ENCODE assay signal across 8 cellular contexts in genomic region chr10:104334965-104335650, GRCh38. TPM values are rescaled to one million over a fixed set of nuclear protein-coding genes. Genes with fewer than 3 reads are reported as not detected.
DNase-seq lines count a peak whose midpoint lies in the region; ATAC-seq and TF ChIP-seq lines count a peak whose summit lies in the region.

No MANE protein-coding gene starts in this region.

- no peaks in the 10 kb centered on the region for H3K9me3 Mint-ChIP-seq in activated naive CD4-positive, alpha-beta T cell treated with anti-CD3 and anti-CD28 coated beads, Interleukin-2, amount 50 U/mL, for 72 hours

- H3K36me3 ChIP-seq in right lobe of liver (no peaks in the 10 kb centered on the region), uterus (no peaks in the 10 kb centered on the region)

- H3K4me1 ChIP-seq in right lobe of liver: peaks cover 0 to 38% (median 2%) of the 10 kb centered on the region in 4 donors
- H3K4me1 ChIP-seq in uterus: peaks cover 21 to 33% of the 10 kb centered on the region in 2 donors

- intact Hi-C loops in cardiac septum (cut with DNase I): loop anchor here (10.0 kb wide), 1 partner anchor 420 kb away; the partner anchor contains the start of gene STN1
- intact Hi-C loops in Right ventricle myocardium superior (cut with DNase I): loop anchor here (5.0 kb wide), 1 partner anchor 33 kb away; no protein-coding TSS in a partner anchor
- intact Hi-C loops in right lobe of liver (cut with DNase I): no loop called here
- intact Hi-C loops in uterus (cut with DNase I; ENCODE audit: low total_unique reads): no loop called here

- no peak overlapping the region for H3K4me3 ChIP-seq in right lobe of liver
- no peak overlapping the region for H3K4me3 ChIP-seq in uterus

- WGBS in right lobe of liver (ENCODE audit: insufficient coverage, low coverage, low lambda C conversion rate, missing lambda C conversion rate): 91% methylated on average over 4 of the region's 13 CpGs

- no peaks in the 10 kb centered on the region for H3K9me3 ChIP-seq in right lobe of liver
- no peaks in the 10 kb centered on the region for H3K9me3 ChIP-seq in uterus

- H3K27ac ChIP-seq in right lobe of liver (peak overlapping the region in 2 of 3 donors; percentile 96 to 97), uterus (peak overlapping the region; percentile 97)

- H3K36me3 Mint-ChIP-seq in activated naive CD4-positive, alpha-beta T cell treated with anti-CD3 and anti-CD28 coated beads, Interleukin-2, amount 50 U/mL, for 72 hours: peaks cover 14 to 20% of the 10 kb centered on the region in 2 donors

- ATAC-seq in Right ventricle myocardium superior (ENCODE audit: poor library complexity): no peak
- no peak for ATAC-seq in activated naive CD4-positive, alpha-beta T cell treated with anti-CD3 and anti-CD28 coated beads, Interleukin-2, amount 50 U/mL, for 72 hours
- ATAC-seq in right lobe of liver: no peak

- DNase-seq in cardiac septum (ENCODE audit: low spot score): peak; percentile 75
- no peak for DNase-seq in Right ventricle myocardium superior
- no peak for DNase-seq in activated naive CD4-positive, alpha-beta T cell treated with anti-CD3 and anti-CD28 coated beads, Interleukin-2, amount 50 U/mL, for 72 hours (ENCODE audit: low spot score in 2 of 2)
- peak in 1 of 3 donors; percentile 45 for DNase-seq in right lobe of liver
- DNase-seq in uterus: no peak
- DNase-seq in activated effector memory CD4-positive, alpha-beta T cell treated with Interleukin-2 at 50 U/mL for 16 hours: no peak
- DNase-seq in SIG-M5 (lab: John Stamatoyannopoulos, UW): no peak
- no peak for DNase-seq in SK-N-DZ (ENCODE audit: low spot score)

- H3K27ac Mint-ChIP-seq in activated naive CD4-positive, alpha-beta T cell treated with anti-CD3 and anti-CD28 coated beads, Interleukin-2, amount 50 U/mL, for 72 hours: peak overlapping the region; percentile 7 to 50

- H3K27me3 ChIP-seq in right lobe of liver (no peaks in the 10 kb centered on the region), uterus (no peaks in the 10 kb centered on the region)

- no peak for TF ChIP-seq POLR2A in right lobe of liver (IDR thresholded peaks at IDR 0.05)
- TF ChIP-seq POLR2A in uterus (IDR thresholded peaks at IDR 0.05): no peak

- no peak for TF ChIP-seq CTCF in right lobe of liver (IDR thresholded peaks at IDR 0.05)
- TF ChIP-seq CTCF in uterus (IDR thresholded peaks at IDR 0.05): no peak

RNA-seq across cellular contexts. Expression of gene ITPRIP, which starts 3.2 kb away (rescaled TPM):
- 25.4 TPM for total RNA-seq in cardiac septum
- total RNA-seq in Right ventricle myocardium superior: 29.1 TPM
- 10 to 100 TPM; 19.6 to 26.1 TPM for total RNA-seq in activated naive CD4-positive, alpha-beta T cell treated with anti-CD3 and anti-CD28 coated beads, Interleukin-2, amount 50 U/mL, for 72 hours
- 1 to 10 TPM; 2.9 to 9.7 (median 7.7) TPM for total RNA-seq in right lobe of liver
- total RNA-seq in uterus: 10 to 100 TPM in 3 of 4 donors, 1 to 10 TPM in 1; 10.0 to 32.6 (median 22.4) TPM
- polyA plus RNA-seq in SK-N-DZ (2014; cell fraction: cytosol; rRNA removed): 0.40 and 0.52 TPM in 2 replicates
- 0.04 and 0.88 TPM in 2 replicates for polyA plus RNA-seq in SK-N-DZ (2014; cell fraction: nucleus; rRNA removed)

RNA-seq across cellular contexts. Expression of gene CFAP58, which starts 18.5 kb away (rescaled TPM):
- total RNA-seq in cardiac septum: 2.7 TPM
- 2.2 TPM for total RNA-seq in Right ventricle myocardium superior
- 1 to 10 TPM; 1.3 to 1.5 TPM for total RNA-seq in activated naive CD4-positive, alpha-beta T cell treated with anti-CD3 and anti-CD28 coated beads, Interleukin-2, amount 50 U/mL, for 72 hours
- 1 to 10 TPM in 1 of 6 experiments, under 1 TPM in 3, not detected in 2; 0.10 to 2.9 (median 0.15) TPM for total RNA-seq in right lobe of liver
- 1 to 10 TPM in 3 of 4 donors, under 1 TPM in 1; 0.29 to 2.2 (median 1.3) TPM for total RNA-seq in uterus
- polyA plus RNA-seq in SK-N-DZ (2014; cell fraction: cytosol; rRNA removed): 0.05 TPM in 1 of 2 replicates, not detected in the other
- 0.07 TPM in 1 of 2 replicates, not detected in the other for polyA plus RNA-seq in SK-N-DZ (2014; cell fraction: nucleus; rRNA removed)

Comparison
In these comparisons a context has a peak if more than half of its experiments do, and no peak if none do; other contexts are left out.
1. intact Hi-C loops: an anchor here in cardiac septum (10.0 kb wide) and Right ventricle myocardium superior (5.0 kb wide); none called in right lobe of liver and uterus.